In the genomic region with DNA sequence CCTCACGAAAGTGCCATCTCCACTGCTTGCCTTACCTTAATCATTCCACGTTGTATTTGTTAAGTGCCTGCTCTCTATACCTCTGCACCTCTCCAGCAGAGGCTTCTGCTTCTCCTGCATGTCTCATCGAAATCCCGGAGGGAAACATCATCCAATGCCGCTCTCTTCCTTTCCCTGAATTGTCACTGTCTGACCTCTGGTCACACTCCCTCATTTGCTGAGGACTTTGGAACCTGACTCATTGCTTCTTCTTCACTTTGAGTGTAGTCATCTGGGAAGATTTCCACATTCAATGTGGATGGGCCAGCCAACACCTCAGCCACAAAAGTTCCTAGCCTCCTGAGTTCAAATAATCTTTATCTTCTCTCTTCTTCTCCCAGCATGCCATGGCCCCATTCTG, we compare ENCODE assay signal across 13 cellular contexts.
"Had no signal": no experiment of that assay in that cellular context is flagged by ENCODE, and none has a peak within 500 bp of the region (broad histone marks: within the 10 kb centered on the region; RNA-seq: fewer than 3 reads in every experiment).

No MANE protein-coding gene starts in this region.

- H3K9me3 ChIP-seq: body of pancreas, spleen had no signal

- DNase-seq: activated naive CD4-positive, alpha-beta T cell treated with anti-CD3 and anti-CD28 coated beads, Interleukin-2, amount 10 ng/mL, durations not matched to agents 7 days and 5 days; body of pancreas; central memory CD4-positive, alpha-beta T cell; effector memory CD4-positive, alpha-beta T cell; hypothalamus; kidney glomerular epithelial cell; natural killer cell; right cardiac atrium; spleen; stimulated activated CD4-positive, alpha-beta T cell treated with anti-CD3 and anti-CD28 coated beads, Interleukin-1b, Interleukin-23, amount 100 ng/mL, for 48 hours; stimulated activated naive B cell treated with anti-CD40 and anti-IgM and Interleukin-4, amounts not matched to agents 10 μg/mL and 1 μg/mL and 100 μg/mL, for 72 hours; substantia nigra; trophoblast cell had no signal

- H3K27ac ChIP-seq: body of pancreas, spleen had no signal

- ATAC-seq: body of pancreas; natural killer cell; right cardiac atrium; stimulated activated naive B cell treated with anti-CD40 and anti-IgM and Interleukin-4, amounts not matched to agents 10 μg/mL and 1 μg/mL and 100 μg/mL, for 72 hours had no signal

- H3K36me3 ChIP-seq: spleen had no signal

- H3K27me3 ChIP-seq: body of pancreas, spleen had no signal

- H3K4me1 ChIP-seq: body of pancreas, spleen had no signal

- H3K4me3 ChIP-seq: body of pancreas, spleen had no signal
